In genomic region chr11:124937336-124937935, GRCh38 we compare ENCODE assay signal across 1 cellular context.
A peak's percentile ranks its signal among the peaks of the same experiment; 100 is the strongest.
TF ChIP-seq lines count a peak whose summit lies in the region.

No MANE protein-coding gene starts in this region.

TF ChIP-seq in HepG2, 621 proteins besides CTCF, POLR2A, EP300 and RAD21 (continued from another document and continues in another):
- TF ChIP-seq ZNF678 (CRISPR knock-in tag; IDR thresholded peaks at IDR 0.05): no peak
- 0 out of 2 replicates have a peak, but pooled peaks have one; percentile 34 for TF ChIP-seq RXRB (CRISPR knock-in tag; IDR thresholded peaks at IDR 0.05; ENCODE audit: borderline replicate concordance)
- no peak for TF ChIP-seq MATR3 (CRISPR knock-in tag; IDR thresholded peaks at IDR 0.05)
- no peak for TF ChIP-seq THRA (CRISPR knock-in tag; IDR thresholded peaks at IDR 0.05; ENCODE audit: borderline replicate concordance)
- TF ChIP-seq, protein P1, sequence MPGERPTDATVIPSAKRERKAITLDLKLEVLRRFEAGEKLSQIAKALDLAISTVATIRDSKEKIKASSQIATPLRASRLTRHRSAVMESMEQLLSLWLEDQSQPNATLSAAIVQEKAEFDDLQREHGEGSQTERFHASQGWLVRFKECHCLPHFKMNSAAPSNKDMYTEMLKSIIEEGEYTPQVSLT (CRISPR knock-in tag; IDR thresholded peaks at IDR 0.05; ENCODE audit: borderline replicate concordance, low read depth): no peak
- TF ChIP-seq ZUFSP (CRISPR knock-in tag; IDR thresholded peaks at IDR 0.05; ENCODE audit: borderline replicate concordance): no peak
- TF ChIP-seq, protein P2, sequence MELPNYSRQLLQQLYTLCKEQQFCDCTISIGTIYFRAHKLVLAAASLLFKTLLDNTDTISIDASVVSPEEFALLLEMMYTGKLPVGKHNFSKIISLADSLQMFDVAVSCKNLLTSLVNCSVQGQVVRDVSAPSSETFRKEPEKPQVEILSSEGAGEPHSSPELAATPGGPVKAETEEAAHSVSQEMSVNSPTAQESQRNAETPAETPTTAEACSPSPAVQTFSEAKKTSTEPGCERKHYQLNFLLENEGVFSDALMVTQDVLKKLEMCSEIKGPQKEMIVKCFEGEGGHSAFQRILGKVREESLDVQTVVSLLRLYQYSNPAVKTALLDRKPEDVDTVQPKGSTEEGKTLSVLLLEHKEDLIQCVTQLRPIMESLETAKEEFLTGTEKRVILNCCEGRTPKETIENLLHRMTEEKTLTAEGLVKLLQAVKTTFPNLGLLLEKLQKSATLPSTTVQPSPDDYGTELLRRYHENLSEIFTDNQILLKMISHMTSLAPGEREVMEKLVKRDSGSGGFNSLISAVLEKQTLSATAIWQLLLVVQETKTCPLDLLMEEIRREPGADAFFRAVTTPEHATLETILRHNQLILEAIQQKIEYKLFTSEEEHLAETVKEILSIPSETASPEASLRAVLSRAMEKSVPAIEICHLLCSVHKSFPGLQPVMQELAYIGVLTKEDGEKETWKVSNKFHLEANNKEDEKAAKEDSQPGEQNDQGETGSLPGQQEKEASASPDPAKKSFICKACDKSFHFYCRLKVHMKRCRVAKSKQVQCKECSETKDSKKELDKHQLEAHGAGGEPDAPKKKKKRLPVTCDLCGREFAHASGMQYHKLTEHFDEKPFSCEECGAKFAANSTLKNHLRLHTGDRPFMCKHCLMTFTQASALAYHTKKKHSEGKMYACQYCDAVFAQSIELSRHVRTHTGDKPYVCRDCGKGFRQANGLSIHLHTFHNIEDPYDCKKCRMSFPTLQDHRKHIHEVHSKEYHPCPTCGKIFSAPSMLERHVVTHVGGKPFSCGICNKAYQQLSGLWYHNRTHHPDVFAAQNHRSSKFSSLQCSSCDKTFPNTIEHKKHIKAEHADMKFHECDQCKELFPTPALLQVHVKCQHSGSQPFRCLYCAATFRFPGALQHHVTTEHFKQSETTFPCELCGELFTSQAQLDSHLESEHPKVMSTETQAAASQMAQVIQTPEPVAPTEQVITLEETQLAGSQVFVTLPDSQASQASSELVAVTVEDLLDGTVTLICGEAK (IDR thresholded peaks at IDR 0.05): no peak
- TF ChIP-seq, protein P2 (CRISPR knock-in tag; IDR thresholded peaks at IDR 0.05): no peak
- TF ChIP-seq ZNF253 (CRISPR knock-in tag; IDR thresholded peaks at IDR 0.05; ENCODE audit: borderline replicate concordance): no peak
- no peak for TF ChIP-seq MAFF (IDR thresholded peaks at IDR 0.05; ENCODE audit: low read depth, low read length)
- TF ChIP-seq, protein P3, sequence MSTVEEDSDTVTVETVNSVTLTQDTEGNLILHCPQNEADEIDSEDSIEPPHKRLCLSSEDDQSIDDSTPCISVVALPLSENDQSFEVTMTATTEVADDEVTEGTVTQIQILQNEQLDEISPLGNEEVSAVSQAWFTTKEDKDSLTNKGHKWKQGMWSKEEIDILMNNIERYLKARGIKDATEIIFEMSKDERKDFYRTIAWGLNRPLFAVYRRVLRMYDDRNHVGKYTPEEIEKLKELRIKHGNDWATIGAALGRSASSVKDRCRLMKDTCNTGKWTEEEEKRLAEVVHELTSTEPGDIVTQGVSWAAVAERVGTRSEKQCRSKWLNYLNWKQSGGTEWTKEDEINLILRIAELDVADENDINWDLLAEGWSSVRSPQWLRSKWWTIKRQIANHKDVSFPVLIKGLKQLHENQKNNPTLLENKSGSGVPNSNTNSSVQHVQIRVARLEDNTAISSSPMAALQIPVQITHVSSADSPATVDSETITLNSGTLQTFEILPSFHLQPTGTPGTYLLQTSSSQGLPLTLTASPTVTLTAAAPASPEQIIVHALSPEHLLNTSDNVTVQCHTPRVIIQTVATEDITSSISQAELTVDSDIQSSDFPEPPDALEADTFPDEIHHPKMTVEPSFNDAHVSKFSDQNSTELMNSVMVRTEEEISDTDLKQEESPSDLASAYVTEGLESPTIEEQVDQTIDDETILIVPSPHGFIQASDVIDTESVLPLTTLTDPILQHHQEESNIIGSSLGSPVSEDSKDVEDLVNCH (CRISPR knock-in tag; IDR thresholded peaks at IDR 0.05): no peak
- no peak for TF ChIP-seq ZNF513 (CRISPR knock-in tag; conservative IDR thresholded peaks at IDR 0.05)
- TF ChIP-seq ZNF350 (CRISPR knock-in tag; IDR thresholded peaks at IDR 0.05; ENCODE audit: borderline replicate concordance, low read depth): no peak
- TF ChIP-seq PBX3 (CRISPR knock-in tag; IDR thresholded peaks at IDR 0.05; ENCODE audit: borderline replicate concordance): no peak
- TF ChIP-seq ZNF644 (CRISPR knock-in tag; IDR thresholded peaks at IDR 0.05; ENCODE audit: low read depth): 0 out of 2 replicates have a peak, but pooled peaks have one; percentile 18
- no peak for TF ChIP-seq KDM2A (CRISPR knock-in tag; IDR thresholded peaks at IDR 0.05; ENCODE audit: borderline replicate concordance, low read depth)
- TF ChIP-seq NPAS2 (CRISPR knock-in tag; IDR thresholded peaks at IDR 0.05; ENCODE audit: borderline replicate concordance): no peak
- peak; percentile 50; the same call in 1 of the 2 replicates for TF ChIP-seq HNF4G (IDR thresholded peaks at IDR 0.05; ENCODE audit: borderline replicate concordance, low read depth, low read length)
- no peak; the same call in 1 of the 2 replicates for TF ChIP-seq HNF4G (CRISPR knock-in tag; IDR thresholded peaks at IDR 0.05; ENCODE audit: borderline replicate concordance, low read depth)
- no peak for TF ChIP-seq ZNF549 (CRISPR knock-in tag; IDR thresholded peaks at IDR 0.05)
- no peak for TF ChIP-seq KLF6 (CRISPR knock-in tag; IDR thresholded peaks at IDR 0.05)
- no peak for TF ChIP-seq ATF3 (CRISPR knock-in tag; IDR thresholded peaks at IDR 0.05)
- no peak for TF ChIP-seq ZNF878 (CRISPR knock-in tag; IDR thresholded peaks at IDR 0.05)
- no peak for TF ChIP-seq HHEX (CRISPR knock-in tag; IDR thresholded peaks at IDR 0.05)
- TF ChIP-seq, protein P4, sequence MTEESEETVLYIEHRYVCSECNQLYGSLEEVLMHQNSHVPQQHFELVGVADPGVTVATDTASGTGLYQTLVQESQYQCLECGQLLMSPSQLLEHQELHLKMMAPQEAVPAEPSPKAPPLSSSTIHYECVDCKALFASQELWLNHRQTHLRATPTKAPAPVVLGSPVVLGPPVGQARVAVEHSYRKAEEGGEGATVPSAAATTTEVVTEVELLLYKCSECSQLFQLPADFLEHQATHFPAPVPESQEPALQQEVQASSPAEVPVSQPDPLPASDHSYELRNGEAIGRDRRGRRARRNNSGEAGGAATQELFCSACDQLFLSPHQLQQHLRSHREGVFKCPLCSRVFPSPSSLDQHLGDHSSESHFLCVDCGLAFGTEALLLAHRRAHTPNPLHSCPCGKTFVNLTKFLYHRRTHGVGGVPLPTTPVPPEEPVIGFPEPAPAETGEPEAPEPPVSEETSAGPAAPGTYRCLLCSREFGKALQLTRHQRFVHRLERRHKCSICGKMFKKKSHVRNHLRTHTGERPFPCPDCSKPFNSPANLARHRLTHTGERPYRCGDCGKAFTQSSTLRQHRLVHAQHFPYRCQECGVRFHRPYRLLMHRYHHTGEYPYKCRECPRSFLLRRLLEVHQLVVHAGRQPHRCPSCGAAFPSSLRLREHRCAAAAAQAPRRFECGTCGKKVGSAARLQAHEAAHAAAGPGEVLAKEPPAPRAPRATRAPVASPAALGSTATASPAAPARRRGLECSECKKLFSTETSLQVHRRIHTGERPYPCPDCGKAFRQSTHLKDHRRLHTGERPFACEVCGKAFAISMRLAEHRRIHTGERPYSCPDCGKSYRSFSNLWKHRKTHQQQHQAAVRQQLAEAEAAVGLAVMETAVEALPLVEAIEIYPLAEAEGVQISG (CRISPR knock-in tag; IDR thresholded peaks at IDR 0.05): no peak
- TF ChIP-seq DNMT3B (CRISPR knock-in tag; conservative IDR thresholded peaks at IDR 0.05): no peak
- peak; percentile 66; the same call in 1 of the 2 replicates for TF ChIP-seq ZFP1 (CRISPR knock-in tag; IDR thresholded peaks at IDR 0.05)
- TF ChIP-seq PHF8 (CRISPR knock-in tag; IDR thresholded peaks at IDR 0.05): 0 out of 2 replicates have a peak, but pooled peaks have one; percentile 1
- TF ChIP-seq, protein P5, sequence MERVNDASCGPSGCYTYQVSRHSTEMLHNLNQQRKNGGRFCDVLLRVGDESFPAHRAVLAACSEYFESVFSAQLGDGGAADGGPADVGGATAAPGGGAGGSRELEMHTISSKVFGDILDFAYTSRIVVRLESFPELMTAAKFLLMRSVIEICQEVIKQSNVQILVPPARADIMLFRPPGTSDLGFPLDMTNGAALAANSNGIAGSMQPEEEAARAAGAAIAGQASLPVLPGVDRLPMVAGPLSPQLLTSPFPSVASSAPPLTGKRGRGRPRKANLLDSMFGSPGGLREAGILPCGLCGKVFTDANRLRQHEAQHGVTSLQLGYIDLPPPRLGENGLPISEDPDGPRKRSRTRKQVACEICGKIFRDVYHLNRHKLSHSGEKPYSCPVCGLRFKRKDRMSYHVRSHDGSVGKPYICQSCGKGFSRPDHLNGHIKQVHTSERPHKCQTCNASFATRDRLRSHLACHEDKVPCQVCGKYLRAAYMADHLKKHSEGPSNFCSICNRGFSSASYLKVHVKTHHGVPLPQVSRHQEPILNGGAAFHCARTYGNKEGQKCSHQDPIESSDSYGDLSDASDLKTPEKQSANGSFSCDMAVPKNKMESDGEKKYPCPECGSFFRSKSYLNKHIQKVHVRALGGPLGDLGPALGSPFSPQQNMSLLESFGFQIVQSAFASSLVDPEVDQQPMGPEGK (CRISPR knock-in tag; IDR thresholded peaks at IDR 0.05): no peak
- no peak for TF ChIP-seq ZKSCAN8 (CRISPR knock-in tag; IDR thresholded peaks at IDR 0.05; ENCODE audit: borderline replicate concordance)
